ENCODE assay signal across 2 cellular contexts in the genomic region with DNA sequence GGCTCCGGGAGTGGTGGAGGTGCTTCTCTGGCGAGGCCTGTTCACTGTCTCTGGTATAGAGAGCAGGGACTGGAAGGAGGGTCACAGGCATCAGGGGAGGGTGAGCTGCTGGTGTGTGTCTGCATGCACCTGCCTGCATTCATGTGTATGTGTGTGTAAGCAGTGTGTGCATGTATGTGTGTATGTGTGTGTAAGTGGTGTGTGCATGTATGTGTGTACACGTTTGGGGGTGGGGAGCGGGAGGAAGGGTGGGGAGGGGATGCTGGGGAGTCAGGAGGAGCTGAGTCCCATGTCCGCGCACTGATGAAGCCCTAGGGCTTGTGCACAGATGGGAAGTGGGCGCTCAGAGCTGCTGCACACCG.
TF ChIP-seq lines count a peak whose summit lies in the region.

No MANE protein-coding gene starts in this region.

TF ChIP-seq in SK-N-SH, 30 proteins besides CTCF, POLR2A, EP300 and RAD21 (continued from another document):
- no peak for TF ChIP-seq MAX (IDR thresholded peaks at IDR 0.05; ENCODE audit: low read depth)
- TF ChIP-seq CHD2 (IDR thresholded peaks at IDR 0.05; ENCODE audit: low read length, partially characterized antibody) = no peak
- TF ChIP-seq FOXJ3 (CRISPR knock-in tag; IDR thresholded peaks at IDR 0.05) = no peak
- no peak for TF ChIP-seq IRF3 (IDR thresholded peaks at IDR 0.05; ENCODE audit: low read depth, low read length)
- no peak for TF ChIP-seq RXRA (IDR thresholded peaks at IDR 0.05; ENCODE audit: borderline replicate concordance, low read depth)
- no peak for TF ChIP-seq MXI1 (IDR thresholded peaks at IDR 0.05; ENCODE audit: low read depth, low read length)

TF ChIP-seq in SK-N-SH treated with all-trans-retinoic acid at 6 μM for 48 hours, 23 proteins besides CTCF, POLR2A, EP300 and RAD21 (continued from another document):
- TF ChIP-seq TSHZ2 (CRISPR knock-in tag; IDR thresholded peaks at IDR 0.05) = no peak
- TF ChIP-seq ZFP30 (CRISPR knock-in tag; IDR thresholded peaks at IDR 0.05) = no peak
- TF ChIP-seq SNAI2 (CRISPR knock-in tag; IDR thresholded peaks at IDR 0.05) = no peak
- TF ChIP-seq OSR1 (CRISPR knock-in tag; IDR thresholded peaks at IDR 0.05) = no peak
- no peak for TF ChIP-seq PATZ1 (CRISPR knock-in tag; IDR thresholded peaks at IDR 0.05; ENCODE audit: borderline replicate concordance)
- no peak for TF ChIP-seq ESRRG (CRISPR knock-in tag; IDR thresholded peaks at IDR 0.05)
- no peak for TF ChIP-seq PPARA (CRISPR knock-in tag; IDR thresholded peaks at IDR 0.05; ENCODE audit: borderline replicate concordance)
- no peak for TF ChIP-seq ZNF565 (CRISPR knock-in tag; conservative IDR thresholded peaks at IDR 0.05; ENCODE audit: low read depth)
- TF ChIP-seq ZFP3 (CRISPR knock-in tag; IDR thresholded peaks at IDR 0.05) = no peak
- TF ChIP-seq ZC3H10 (CRISPR knock-in tag; IDR thresholded peaks at IDR 0.05) = no peak
- no peak for TF ChIP-seq ARNTL (CRISPR knock-in tag; IDR thresholded peaks at IDR 0.05; ENCODE audit: borderline replicate concordance, low read depth)
- TF ChIP-seq, protein P1, sequence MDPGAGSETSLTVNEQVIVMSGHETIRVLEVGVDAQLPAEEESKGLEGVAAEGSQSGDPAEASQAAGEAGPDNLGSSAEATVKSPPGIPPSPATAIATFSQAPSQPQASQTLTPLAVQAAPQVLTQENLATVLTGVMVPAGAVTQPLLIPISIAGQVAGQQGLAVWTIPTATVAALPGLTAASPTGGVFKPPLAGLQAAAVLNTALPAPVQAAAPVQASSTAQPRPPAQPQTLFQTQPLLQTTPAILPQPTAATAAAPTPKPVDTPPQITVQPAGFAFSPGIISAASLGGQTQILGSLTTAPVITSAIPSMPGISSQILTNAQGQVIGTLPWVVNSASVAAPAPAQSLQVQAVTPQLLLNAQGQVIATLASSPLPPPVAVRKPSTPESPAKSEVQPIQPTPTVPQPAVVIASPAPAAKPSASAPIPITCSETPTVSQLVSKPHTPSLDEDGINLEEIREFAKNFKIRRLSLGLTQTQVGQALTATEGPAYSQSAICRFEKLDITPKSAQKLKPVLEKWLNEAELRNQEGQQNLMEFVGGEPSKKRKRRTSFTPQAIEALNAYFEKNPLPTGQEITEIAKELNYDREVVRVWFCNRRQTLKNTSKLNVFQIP (CRISPR knock-in tag; IDR thresholded peaks at IDR 0.05; ENCODE audit: borderline replicate concordance, low read depth) = no peak
- TF ChIP-seq GLIS3 (CRISPR knock-in tag; IDR thresholded peaks at IDR 0.05) = no peak
- TF ChIP-seq RARB (CRISPR knock-in tag; IDR thresholded peaks at IDR 0.05) = no peak
- no peak for TF ChIP-seq CREB5 (CRISPR knock-in tag; IDR thresholded peaks at IDR 0.05; ENCODE audit: low read depth)
